23 cellular contexts compared by ENCODE assay signal in the genomic region with DNA sequence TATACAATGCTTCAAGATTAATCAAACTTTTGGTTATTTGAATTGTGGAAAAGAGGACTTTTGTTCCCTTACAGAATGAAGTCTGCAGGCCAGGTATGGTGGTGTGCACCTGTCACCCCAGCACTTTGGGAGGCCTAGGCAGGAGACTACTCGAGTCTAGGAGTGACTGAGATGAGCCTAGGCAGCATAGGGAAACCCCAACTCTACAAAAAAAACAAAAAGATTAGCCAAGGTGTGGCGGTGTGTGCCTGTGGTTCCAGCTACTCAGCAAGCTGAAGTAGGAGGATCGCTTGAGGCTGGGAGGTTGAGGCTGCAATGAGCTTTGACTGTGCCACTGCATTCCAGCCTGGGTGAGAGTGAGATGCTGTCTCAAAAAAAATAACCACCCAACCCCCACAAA. TPM values are rescaled to one million over a fixed set of nuclear protein-coding genes. Genes with fewer than 3 reads are reported as not detected.
DNase-seq lines count a peak whose midpoint lies in the region; ATAC-seq and TF ChIP-seq lines count a peak whose summit lies in the region.
"Had no signal": no experiment of that assay in that cellular context is flagged by ENCODE, and none has a peak within 500 bp of the region (broad histone marks: within the 10 kb centered on the region; RNA-seq: fewer than 3 reads in every experiment).

No MANE protein-coding gene starts in this region.

- H3K27me3 Mint-ChIP-seq in activated CD4-positive, alpha-beta T cell treated with anti-CD3 and anti-CD28 coated beads for 36 hours, result no peaks in the 10 kb centered on the region
- no peaks in the 10 kb centered on the region for H3K27me3 Mint-ChIP-seq in natural killer cell (ENCODE audit: low read depth in 2 of 2)
- H3K27me3 Mint-ChIP-seq in natural killer cell treated with Interleukin-12 subunit alpha and Interleukin-12 subunit beta and Interleukin-15 and Interleukin-18, amount 100 ng/mL, for 72 hours, result no peaks in the 10 kb centered on the region

- H3K4me1 ChIP-seq in trophoblast cell (ENCODE audit: control insufficient read depth in 1 of 2, insufficient read depth in 2 of 2, low read length in 2 of 2) (no peaks in the 10 kb centered on the region), mucosa of descending colon (ENCODE audit: low read depth) (no peaks in the 10 kb centered on the region)

- peaks cover 65% of the 10 kb centered on the region for H3K36me3 Mint-ChIP-seq in activated CD4-positive, alpha-beta T cell treated with anti-CD3 and anti-CD28 coated beads for 36 hours (ENCODE audit: low read depth)
- peaks cover 46% of the 10 kb centered on the region for H3K36me3 Mint-ChIP-seq in natural killer cell
- peaks cover 38% of the 10 kb centered on the region for H3K36me3 Mint-ChIP-seq in natural killer cell treated with Interleukin-12 subunit alpha and Interleukin-12 subunit beta and Interleukin-15 and Interleukin-18, amount 100 ng/mL, for 72 hours

- no peaks in the 10 kb centered on the region for H3K27me3 ChIP-seq in trophoblast cell (ENCODE audit: insufficient read depth, low read length)
- H3K27me3 ChIP-seq: MG63 had no signal

- no peak overlapping the region for H2AFZ ChIP-seq in trophoblast cell (ENCODE audit: insufficient read depth, low read length, poor library complexity)
- H2AFZ ChIP-seq: GM23338 had no signal

- no peak overlapping the region for H2AK5ac ChIP-seq in trophoblast cell (ENCODE audit: low read length)

- no peak overlapping the region for H3K27ac ChIP-seq in trophoblast cell (ENCODE audit: low read depth, low read length)
- H3K27ac ChIP-seq: 22Rv1, C4-2B had no signal

- no peak overlapping the region for H2BK12ac ChIP-seq in trophoblast cell (ENCODE audit: low read length)

- no peak overlapping the region for H2BK5ac ChIP-seq in trophoblast cell (ENCODE audit: low read depth, low read length, poor library complexity)

- peaks cover 53% of the 10 kb centered on the region for H3K4me1 Mint-ChIP-seq in activated CD4-positive, alpha-beta T cell treated with anti-CD3 and anti-CD28 coated beads for 36 hours
- peaks cover 31 to 42% of the 10 kb centered on the region in 2 donors for H3K4me1 Mint-ChIP-seq in natural killer cell
- peaks cover 32 to 42% of the 10 kb centered on the region in 2 donors for H3K4me1 Mint-ChIP-seq in natural killer cell treated with Interleukin-12 subunit alpha and Interleukin-12 subunit beta and Interleukin-15 and Interleukin-18, amount 100 ng/mL, for 72 hours (ENCODE audit: low read depth in 2 of 2)
- H3K4me1 Mint-ChIP-seq: GM23338 had no signal

- H3K79me2 ChIP-seq in trophoblast cell (ENCODE audit: control insufficient read depth, insufficient read depth, low read length, poor library complexity), result no peaks in the 10 kb centered on the region

- H4K8ac ChIP-seq in trophoblast cell (ENCODE audit: low read depth, low read length), result no peak overlapping the region

- no peak overlapping the region for H3K9ac ChIP-seq in trophoblast cell (ENCODE audit: low read length)

- no peak overlapping the region for H3K23ac ChIP-seq in trophoblast cell (ENCODE audit: low read length)

- H3K4me3 Mint-ChIP-seq in activated CD4-positive, alpha-beta T cell treated with anti-CD3 and anti-CD28 coated beads for 36 hours, result no peak overlapping the region
- no peak overlapping the region for H3K4me3 Mint-ChIP-seq in natural killer cell
- H3K4me3 Mint-ChIP-seq in natural killer cell treated with Interleukin-12 subunit alpha and Interleukin-12 subunit beta and Interleukin-15 and Interleukin-18, amount 100 ng/mL, for 72 hours, result no peak overlapping the region
- H3K4me3 Mint-ChIP-seq: GM23338 had no signal

- WGBS in trophoblast cell (ENCODE audit: extremely low coverage, insufficient coverage, insufficient read length), result no CpG with 5 or more reads among the region's 3 CpGs

- H3K18ac ChIP-seq in trophoblast cell (ENCODE audit: low read length), result peak overlapping the region; percentile 45

- H3K27ac Mint-ChIP-seq in activated CD4-positive, alpha-beta T cell treated with anti-CD3 and anti-CD28 coated beads for 36 hours, result peak overlapping the region; percentile 35
- peak overlapping the region in 1 of 2 donors; percentile 50 for H3K27ac Mint-ChIP-seq in natural killer cell
- no peak overlapping the region for H3K27ac Mint-ChIP-seq in natural killer cell treated with Interleukin-12 subunit alpha and Interleukin-12 subunit beta and Interleukin-15 and Interleukin-18, amount 100 ng/mL, for 72 hours
- H3K27ac Mint-ChIP-seq: GM23338 had no signal

- peak; percentile 20 for DNase-seq in activated CD4-positive, alpha-beta T cell treated with anti-CD3 and anti-CD28 coated beads for 36 hours
- DNase-seq in activated CD4-positive, alpha-beta T cell treated with anti-CD3 and anti-CD28 coated beads, Interleukin-2, amount 50 U/mL, for 1 hour, result no peak
- no peak for DNase-seq in natural killer cell
- no peak for DNase-seq in natural killer cell treated with Interleukin-12 subunit alpha and Interleukin-12 subunit beta and Interleukin-15 and Interleukin-18, amount 100 ng/mL, for 72 hours (ENCODE audit: low spot score)
- DNase-seq in trophoblast cell, result no peak
- DNase-seq in GM19240 (ENCODE audit: insufficient read length, low spot score), result no peak
- no peak for DNase-seq in mucosa of descending colon
- no peak for DNase-seq in NCI-H748 (lab: John Stamatoyannopoulos, UW; ENCODE audit: unreplicated experiment)
- DNase-seq: AML-193, COR-L47, DMS 273 treated with DMSO at 0.1 percent for 48 hours, GDM1, Kasumi-1, MG63, NCI-H1048, NCI-H1436, NCI-H1930, NCI-H226, NCI-H524 had no signal

- peak; percentile 52 for ATAC-seq in activated CD4-positive, alpha-beta T cell treated with anti-CD3 and anti-CD28 coated beads for 36 hours
- ATAC-seq in natural killer cell, result peak in 2 of 3 donors; percentile 24 to 37
- no peak for ATAC-seq in natural killer cell treated with Interleukin-12 subunit alpha and Interleukin-12 subunit beta and Interleukin-15 and Interleukin-18, amount 100 ng/mL, for 72 hours
- ATAC-seq in mucosa of descending colon, result no peak
- ATAC-seq: GM23338, HCT116 had no signal

- H3K9me3 ChIP-seq in trophoblast cell (ENCODE audit: insufficient read depth, low read depth, low read length) (peaks cover 2% of the 10 kb centered on the region), mucosa of descending colon (no peaks in the 10 kb centered on the region)
- H3K9me3 ChIP-seq: MG63 had no signal

- no peak overlapping the region for H3K4ac ChIP-seq in trophoblast cell (ENCODE audit: low read depth, low read length)

- intact Hi-C loops in activated CD4-positive, alpha-beta T cell treated with anti-CD3 and anti-CD28 coated beads for 36 hours (cut with DNase I, micrococcal nuclease), result no loop called here
- intact Hi-C loops in natural killer cell (cut with micrococcal nuclease), result loop anchor here (5.0 to 10.0 kb wide), 2 partner anchors 429 to 521 kb away; no protein-coding TSS in a partner anchor
- intact Hi-C loops in mucosa of descending colon (cut with DNase I, micrococcal nuclease), result no loop called here

- POLR2A ChIA-PET in activated CD4-positive, alpha-beta T cell treated with anti-CD3 and anti-CD28 coated beads for 36 hours (lab: Charles Lee), result no interaction called here

- H3K36me3 ChIP-seq in trophoblast cell (ENCODE audit: control insufficient read depth in 1 of 2, insufficient read depth in 2 of 2, low read length in 2 of 2) (peaks cover 7 to 21% of the 10 kb centered on the region in 2 experiments), mucosa of descending colon (ENCODE audit: low read depth) (peaks cover 11% of the 10 kb centered on the region)

- H3K4me3 ChIP-seq in trophoblast cell (ENCODE audit: low read depth, low read length), result no peak overlapping the region
- no peak overlapping the region for H3K4me3 ChIP-seq in mucosa of descending colon
- H3K4me3 ChIP-seq: GM23338, MG63 had no signal

- CTCF ChIA-PET in activated CD4-positive, alpha-beta T cell treated with anti-CD3 and anti-CD28 coated beads for 36 hours (lab: Charles Lee), result interaction anchor here (1.4 to 1.6 kb wide), 2 partner anchors 10 to 142 kb away, joined by 3 to 4 read pairs; no protein-coding TSS in a partner anchor

- H3K79me1 ChIP-seq in trophoblast cell (ENCODE audit: low read length), result no peaks in the 10 kb centered on the region

- H2BK120ac ChIP-seq in trophoblast cell (ENCODE audit: insufficient read depth, low read length, poor library complexity), result no peak overlapping the region

- H4K12ac ChIP-seq in trophoblast cell (ENCODE audit: low read depth, low read length), result no peak overlapping the region

- H3K9me3 Mint-ChIP-seq in activated CD4-positive, alpha-beta T cell treated with anti-CD3 and anti-CD28 coated beads for 36 hours (ENCODE audit: low read depth), result no peaks in the 10 kb centered on the region
- no peaks in the 10 kb centered on the region for H3K9me3 Mint-ChIP-seq in natural killer cell
- no peaks in the 10 kb centered on the region for H3K9me3 Mint-ChIP-seq in natural killer cell treated with Interleukin-12 subunit alpha and Interleukin-12 subunit beta and Interleukin-15 and Interleukin-18, amount 100 ng/mL, for 72 hours

- H4K91ac ChIP-seq in trophoblast cell (ENCODE audit: low read depth, low read length), result no peak overlapping the region

- TF ChIP-seq CTCF in natural killer cell (IDR thresholded peaks at IDR 0.05), result no peak
- no peak for TF ChIP-seq CTCF in mucosa of descending colon (IDR thresholded peaks at IDR 0.05)

- no peak overlapping the region for H3K14ac ChIP-seq in trophoblast cell (ENCODE audit: low read length)

- H3K4me2 ChIP-seq in trophoblast cell (ENCODE audit: low read length), result no peak overlapping the region
- H3K4me2 ChIP-seq: GM23338 had no signal

RNA-seq across cellular contexts. Expression of a gene that starts 9.3 kb away (rescaled TPM):
- 100 to 1,000 TPM in 1 of 2 experiments, 10 to 100 TPM in 1; 62.7 to 111 TPM for total RNA-seq in activated CD4-positive, alpha-beta T cell treated with anti-CD3 and anti-CD28 coated beads for 36 hours
- total RNA-seq in natural killer cell, result 100 to 1,000 TPM; 171 to 305 (median 268) TPM
- 10 to 100 TPM; 63.2 to 96.9 TPM for total RNA-seq in natural killer cell treated with Interleukin-12 subunit alpha and Interleukin-12 subunit beta and Interleukin-15 and Interleukin-18, amount 100 ng/mL, for 72 hours
- polyA plus RNA-seq in trophoblast cell (2013), result 18.6 and 20.1 TPM in 2 replicates
- 10 to 100 TPM; 40.7 to 56.6 (median 49.4) TPM for total RNA-seq in mucosa of descending colon

Comparison
In these comparisons a context has a peak if more than half of its experiments do, and no peak if none do; other contexts are left out.
1. ATAC-seq: peak in activated CD4-positive, alpha-beta T cell treated with anti-CD3 and anti-CD28 coated beads for 36 hours (single experiment) and natural killer cell (2 of 3); none in natural killer cell treated with Interleukin-12 subunit alpha and Interleukin-12 subunit beta and Interleukin-15 and Interleukin-18, amount 100 ng/mL, for 72 hours (0 of 2) and mucosa of descending colon (single experiment).